Comparison of ENCODE assay signal across 18 cellular contexts in the genomic region with DNA sequence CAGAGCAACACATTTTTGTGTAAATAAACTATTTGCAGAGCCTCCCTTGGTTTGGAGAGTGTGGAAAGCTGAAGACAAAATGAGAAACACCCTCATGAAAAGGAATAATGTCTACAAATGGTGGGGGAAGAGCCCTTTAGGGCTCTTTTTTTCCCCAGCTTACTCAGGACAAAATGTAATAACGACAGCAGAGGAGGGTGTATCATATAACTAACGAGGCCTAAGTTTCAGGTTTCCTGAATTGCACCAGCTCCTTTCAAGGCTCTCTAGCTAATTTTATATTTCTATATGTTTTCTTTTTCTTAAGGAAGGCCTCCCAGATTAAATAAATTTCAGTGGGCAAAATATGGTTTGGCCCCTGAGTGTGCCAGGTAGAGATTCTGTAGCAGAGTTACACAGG.
"Had no signal": no experiment of that assay in that cellular context is flagged by ENCODE, and none has a peak within 500 bp of the region (broad histone marks: within the 10 kb centered on the region; RNA-seq: fewer than 3 reads in every experiment).

No MANE protein-coding gene starts in this region.

- DNase-seq: activated CD4-positive, alpha-beta memory T cell treated with anti-CD3 and anti-CD28 coated beads, Interleukin-2, amount 10 ng/mL, durations not matched to agents 7 days and 5 days; activated CD4-positive, alpha-beta T cell treated with anti-CD3 and anti-CD28 coated beads, Interleukin-2, amount 50 U/mL, for 1 hour; activated CD4-positive, CD25-positive, alpha-beta regulatory T cell; activated gamma-delta T cell; activated naive CD4-positive, alpha-beta T cell treated with anti-CD3 and anti-CD28 coated beads for 36 hours; activated T-cell treated with anti-CD3 and anti-CD28 coated beads for 4 hours; activated T-cell treated with anti-CD3 and anti-CD28 coated beads, Interleukin-2, amount 50 U/mL, for 48 hours; amygdala; KBM-7; NCI-H1048; NCI-H1930; NCI-H226; NCI-H526; NCI-H82; SIG-M5; T-helper 17 cell; T-helper 9 cell had no signal

- ATAC-seq: activated T-helper 17 cell treated with anti-CD3 and anti-CD28 coated beads, Interleukin-2, amount 50 U/mL, for 72 hours; T-helper 17 cell had no signal
